Comparison of ENCODE assay signal across 7 cellular contexts in genomic region chr1:220689696-220690095, GRCh38. TPM values are rescaled to one million over a fixed set of nuclear protein-coding genes. Genes with fewer than 3 reads are reported as not detected.
DNase-seq lines count a peak whose midpoint lies in the region; ATAC-seq and TF ChIP-seq lines count a peak whose summit lies in the region.

No MANE protein-coding gene starts in this region.

- DNase-seq in activated naive CD8-positive, alpha-beta T cell treated with anti-CD3 and anti-CD28 coated beads, Interleukin-2, amount 50 U/mL, for 24 hours: no peak
- DNase-seq in immature natural killer cell (no peak), DMS53 (lab: John Stamatoyannopoulos, UW) (no peak)
- DNase-seq in stimulated activated naive B cell treated with anti-CD40 and anti-IgM and Interleukin-4, amounts not matched to agents 10 μg/mL and 1 μg/mL and 100 μg/mL, for 72 hours: no peak

- H3K9me3 ChIP-seq in HEK293 (ENCODE audit: control insufficient read depth, insufficient read depth, low read depth, low read length): no peaks in the 10 kb centered on the region

- no peak for ATAC-seq in activated naive CD8-positive, alpha-beta T cell treated with anti-CD3 and anti-CD28 coated beads, Interleukin-2, amount 50 U/mL, for 24 hours
- no peak for ATAC-seq in stimulated activated naive B cell treated with anti-CD40 and anti-IgM and Interleukin-4, amounts not matched to agents 10 μg/mL and 1 μg/mL and 100 μg/mL, for 72 hours (replicated peaks)
- ATAC-seq in HG03095 (IDR thresholded peaks at IDR 0.05; ENCODE audit: unreplicated experiment) (no peak), GM19455 (IDR thresholded peaks at IDR 0.05; ENCODE audit: unreplicated experiment) (no peak)

- TF ChIP-seq CTCF in HEK293 (tag by site-specific recombination; IDR thresholded peaks at IDR 0.05): no peak

- H3K27ac ChIP-seq in HEK293 (ENCODE audit: extremely low read depth, low read depth, low read length): no peak overlapping the region

- peaks cover 16% of the 10 kb centered on the region for H3K27me3 Mint-ChIP-seq in activated naive CD8-positive, alpha-beta T cell treated with anti-CD3 and anti-CD28 coated beads, Interleukin-2, amount 50 U/mL, for 24 hours
- H3K27me3 Mint-ChIP-seq in immature natural killer cell (ENCODE audit: low read depth in 3 of 3): peaks cover 5 to 14% (median 9%) of the 10 kb centered on the region in 3 donors
- peaks cover 12 to 17% of the 10 kb centered on the region in 2 donors for H3K27me3 Mint-ChIP-seq in stimulated activated naive B cell treated with anti-CD40 and anti-IgM and Interleukin-4, amounts not matched to agents 10 μg/mL and 1 μg/mL and 100 μg/mL, for 72 hours

- POLR2A ChIA-PET in HEK293 (lab: Yijun Ruan, JAX): no interaction called here

- no peaks in the 10 kb centered on the region for H3K9me3 Mint-ChIP-seq in activated naive CD8-positive, alpha-beta T cell treated with anti-CD3 and anti-CD28 coated beads, Interleukin-2, amount 50 U/mL, for 24 hours
- H3K9me3 Mint-ChIP-seq in immature natural killer cell: no peaks in the 10 kb centered on the region
- no peaks in the 10 kb centered on the region for H3K9me3 Mint-ChIP-seq in stimulated activated naive B cell treated with anti-CD40 and anti-IgM and Interleukin-4, amounts not matched to agents 10 μg/mL and 1 μg/mL and 100 μg/mL, for 72 hours

- H3K4me3 Mint-ChIP-seq in activated naive CD8-positive, alpha-beta T cell treated with anti-CD3 and anti-CD28 coated beads, Interleukin-2, amount 50 U/mL, for 24 hours: peak overlapping the region; percentile 71
- H3K4me3 Mint-ChIP-seq in immature natural killer cell: peak overlapping the region; percentile 74 to 88 (median 79)
- H3K4me3 Mint-ChIP-seq in stimulated activated naive B cell treated with anti-CD40 and anti-IgM and Interleukin-4, amounts not matched to agents 10 μg/mL and 1 μg/mL and 100 μg/mL, for 72 hours: peak overlapping the region; percentile 87 to 94

- H3K36me3 Mint-ChIP-seq in activated naive CD8-positive, alpha-beta T cell treated with anti-CD3 and anti-CD28 coated beads, Interleukin-2, amount 50 U/mL, for 24 hours (ENCODE audit: low read depth): no peaks in the 10 kb centered on the region
- H3K36me3 Mint-ChIP-seq in immature natural killer cell: no peaks in the 10 kb centered on the region
- H3K36me3 Mint-ChIP-seq in stimulated activated naive B cell treated with anti-CD40 and anti-IgM and Interleukin-4, amounts not matched to agents 10 μg/mL and 1 μg/mL and 100 μg/mL, for 72 hours: peaks cover 3 to 7% of the 10 kb centered on the region in 2 donors

- no peak overlapping the region for H3K27ac Mint-ChIP-seq in activated naive CD8-positive, alpha-beta T cell treated with anti-CD3 and anti-CD28 coated beads, Interleukin-2, amount 50 U/mL, for 24 hours
- no peak overlapping the region for H3K27ac Mint-ChIP-seq in immature natural killer cell
- H3K27ac Mint-ChIP-seq in stimulated activated naive B cell treated with anti-CD40 and anti-IgM and Interleukin-4, amounts not matched to agents 10 μg/mL and 1 μg/mL and 100 μg/mL, for 72 hours: peak overlapping the region; percentile 43

- H3K4me3 ChIP-seq in HEK293 (ENCODE audit: low read depth, low read length): peak overlapping the region; percentile 83; the same call in 1 of the 2 replicates

- no peaks in the 10 kb centered on the region for H3K36me3 ChIP-seq in HEK293 (ENCODE audit: control insufficient read depth in 2 of 2, insufficient read depth in 1 of 2, low read length in 2 of 2)

- H3K4me1 Mint-ChIP-seq in activated naive CD8-positive, alpha-beta T cell treated with anti-CD3 and anti-CD28 coated beads, Interleukin-2, amount 50 U/mL, for 24 hours: peaks cover 5% of the 10 kb centered on the region
- H3K4me1 Mint-ChIP-seq in immature natural killer cell: peaks cover 7 to 11% of the 10 kb centered on the region in 2 donors
- H3K4me1 Mint-ChIP-seq in stimulated activated naive B cell treated with anti-CD40 and anti-IgM and Interleukin-4, amounts not matched to agents 10 μg/mL and 1 μg/mL and 100 μg/mL, for 72 hours: peaks cover 5% of the 10 kb centered on the region in 2 donors

- CTCF ChIA-PET in HEK293 (lab: Yijun Ruan, JAX): interaction anchor here (0.6 to 1.9 kb wide), 6 partner anchors 43 to 493 kb away, joined by 3 to 6 read pairs (median 3); partner anchors contain the start of gene MTARC2

- peaks cover 2% of the 10 kb centered on the region; the same call in 1 of the 2 replicates for H3K4me1 ChIP-seq in HEK293 (ENCODE audit: control insufficient read depth, insufficient read depth, low read length)

TF ChIP-seq in HEK293, 187 proteins besides CTCF, POLR2A, EP300 and RAD21:
- TF ChIP-seq ZNF701 (tag by site-specific recombination; IDR thresholded peaks at IDR 0.05) (no peak), ZNF202 (tag by site-specific recombination; IDR thresholded peaks at IDR 0.05; ENCODE audit: borderline replicate concordance) (0 out of 2 replicates have a peak, but pooled peaks have one; percentile 3)

RNA-seq across cellular contexts. Expression of gene C1orf115, which starts 0.5 kb away (rescaled TPM):
- polyA plus RNA-seq in immature natural killer cell: 1 to 10 TPM in 1 of 3 donors, under 1 TPM in 1, not detected in 1; 0.12 to 1.5 TPM

RNA-seq across cellular contexts. Expression of gene MTARC2, which starts 58.4 kb away (rescaled TPM):
- 1 to 10 TPM in 2 of 3 donors, under 1 TPM in 1; 0.28 to 2.3 (median 1.5) TPM for polyA plus RNA-seq in immature natural killer cell
